26 cellular contexts compared by ENCODE assay signal in the genomic region with DNA sequence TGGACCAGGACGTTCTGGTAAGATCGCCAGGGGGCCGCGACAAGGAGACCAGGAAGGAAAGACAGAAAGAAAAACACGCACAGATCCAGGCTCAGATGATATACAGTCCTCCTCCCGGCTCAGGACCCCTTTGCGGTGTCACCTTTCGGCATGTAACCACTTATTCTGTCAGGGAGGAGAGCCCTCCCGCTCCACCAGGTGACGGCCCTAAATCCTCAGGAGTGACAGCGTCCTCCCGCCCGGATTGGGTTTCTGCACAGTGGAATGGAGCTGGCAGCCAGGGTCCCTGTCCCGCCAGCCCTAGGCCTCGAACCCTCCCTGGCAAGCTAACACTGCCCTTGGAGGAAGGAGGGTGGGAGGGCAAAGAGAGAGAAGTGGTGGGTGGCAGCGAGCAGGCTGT. TPM values are rescaled to one million over a fixed set of nuclear protein-coding genes. Genes with fewer than 3 reads are reported as not detected.
DNase-seq lines count a peak whose midpoint lies in the region; ATAC-seq and TF ChIP-seq lines count a peak whose summit lies in the region.
"Had no signal": no experiment of that assay in that cellular context is flagged by ENCODE, and none has a peak within 500 bp of the region (broad histone marks: within the 10 kb centered on the region; RNA-seq: fewer than 3 reads in every experiment).

No MANE protein-coding gene starts in this region.

- intact Hi-C loops in psoas muscle (cut with DNase I), result no loop called here

- H3K9me3 Mint-ChIP-seq in brain (peaks cover 0 to 9% (median 0%) of the 10 kb centered on the region in 5 experiments), mesothelial cell of epicardium (no peaks in the 10 kb centered on the region)
- H3K9me3 Mint-ChIP-seq: CD8-positive, alpha-beta T cell had no signal

- no peak for TF ChIP-seq CTCF in brain (conservative IDR thresholded peaks at IDR 0.05)
- no peak for TF ChIP-seq CTCF in mesothelial cell of epicardium (IDR thresholded peaks at IDR 0.05; ENCODE audit: unreplicated experiment)
- TF ChIP-seq CTCF in psoas muscle (IDR thresholded peaks at IDR 0.05), result no peak

- no peak overlapping the region for H3K27ac ChIP-seq in psoas muscle
- H3K27ac ChIP-seq: C4-2B, RWPE1 had no signal

- WGBS in psoas muscle, 3 donors, result 54 to 60% (median 60%) methylated on average over 16 of the region's 16 CpGs

- no peaks in the 10 kb centered on the region for H3K27me3 ChIP-seq in psoas muscle (ENCODE audit: insufficient read depth in 3 of 3, low read length in 2 of 3)

- peak in 3 of 4 donors; percentile 73 to 84 (median 82) for ATAC-seq in psoas muscle
- ATAC-seq: CD8-positive, alpha-beta T cell; GM12878; Panc1 had no signal

- peaks cover 49% of the 10 kb centered on the region for H3K4me1 Mint-ChIP-seq in brain
- H3K4me1 Mint-ChIP-seq in mesothelial cell of epicardium, result peaks cover 61% of the 10 kb centered on the region
- H3K4me1 Mint-ChIP-seq: B cell had no signal

- H3K36me3 Mint-ChIP-seq in brain (no peaks in the 10 kb centered on the region), mesothelial cell of epicardium (no peaks in the 10 kb centered on the region)

- peaks cover 15% of the 10 kb centered on the region for H3K4me1 ChIP-seq in psoas muscle

- peaks cover 72% of the 10 kb centered on the region for H3K27me3 Mint-ChIP-seq in brain
- no peaks in the 10 kb centered on the region for H3K27me3 Mint-ChIP-seq in mesothelial cell of epicardium (ENCODE audit: low read depth)
- H3K27me3 Mint-ChIP-seq: B cell had no signal

- no peak for DNase-seq in mesothelial cell of epicardium (ENCODE audit: low spot score in 2 of 2, unreplicated experiment in 2 of 2)
- no peak for DNase-seq in psoas muscle
- DNase-seq in NCI-H2171 treated with DMSO at 0.1 percent for 48 hours (lab: John Stamatoyannopoulos, UW), result no peak
- no peak for DNase-seq in AG08396 (ENCODE audit: low spot score)
- DNase-seq in stimulated activated CD8-positive, alpha-beta memory T cell treated with anti-CD3 and anti-CD28 coated beads, Interleukin-4, amount 100 ng/mL, for 48 hours, result no peak
- no peak for DNase-seq in SIG-M5 treated with dmso at 0.1 percent for 504 hours (lab: John Stamatoyannopoulos, UW; ENCODE audit: unreplicated experiment)
- DNase-seq: CD8-positive, alpha-beta T cell; DMS 273 treated with DMSO at 0.1 percent for 48 hours; DMS79; EL; GDM1; KBM-7; MV-4-11; NCI-H1105 treated with DMSO at 0.1 percent for 48 hours; NCI-H146; NCI-H1930; NCI-H226; NCI-H510A; NCI-H69; SHP77 had no signal

- H3K4me3 Mint-ChIP-seq in brain (no peak overlapping the region), mesothelial cell of epicardium (peak overlapping the region; percentile 20)
- H3K4me3 Mint-ChIP-seq: B cell; CD8-positive, alpha-beta T cell had no signal

- H3K9me3 ChIP-seq in psoas muscle, result no peaks in the 10 kb centered on the region

- no peaks in the 10 kb centered on the region for H3K36me3 ChIP-seq in psoas muscle (ENCODE audit: insufficient read depth in 1 of 2, low read depth in 1 of 2)

- no peak overlapping the region for H3K4me3 ChIP-seq in psoas muscle
- H3K4me3 ChIP-seq: GM12878 had no signal

- H3K27ac Mint-ChIP-seq in brain, result peak overlapping the region in 3 of 5 experiments; percentile 40 to 73 (median 73)
- peak overlapping the region; percentile 95 for H3K27ac Mint-ChIP-seq in mesothelial cell of epicardium
- H3K27ac Mint-ChIP-seq: B cell; CD8-positive, alpha-beta T cell had no signal

RNA-seq across cellular contexts. Expression of gene KCNQ1OT1, which starts 24.3 kb away (rescaled TPM):
- 0.02 TPM for polyA plus RNA-seq in brain (ENCODE audit: insufficient read depth, low read depth, low replicate concordance)
- total RNA-seq in mesothelial cell of epicardium, result 30.5 to 35.1 TPM (median 31.9 TPM) in 3 replicates
- total RNA-seq in psoas muscle, result under 1 TPM; 0.30 to 0.56 (median 0.42) TPM
- polyA plus RNA-seq in psoas muscle, result under 1 TPM; 0.01 to 0.16 (median 0.03) TPM

Comparison
In these comparisons a context has a peak if more than half of its experiments do, and no peak if none do; other contexts are left out.
1. RNA of gene KCNQ1OT1, which starts 24.3 kb away (total RNA-seq): 30.5 to 35.1 TPM in mesothelial cell of epicardium; 0.30 to 0.56 TPM in psoas muscle; every median in the first group is over 10 times any median in the second.